Comparison of ENCODE assay signal across 1 cellular context in the genomic region with DNA sequence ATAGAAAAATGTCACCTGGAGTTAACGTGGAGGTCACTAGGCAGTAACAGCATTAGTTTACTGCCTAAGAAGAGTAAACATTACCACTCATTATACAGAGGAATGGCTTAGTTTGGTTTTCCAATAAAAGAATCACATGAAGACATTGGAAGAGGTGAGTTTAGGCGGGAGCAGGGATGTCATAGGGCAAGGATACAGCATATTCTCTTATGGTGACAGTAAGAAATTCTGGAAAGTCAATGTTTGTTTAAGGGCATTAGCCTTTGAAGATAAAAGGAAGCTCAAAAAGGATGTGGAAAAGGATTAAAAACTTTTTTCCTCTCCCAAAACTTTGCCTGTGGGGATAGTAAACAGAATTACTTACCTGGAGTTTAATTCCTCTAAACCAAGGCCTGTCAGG.
TF ChIP-seq lines count a peak whose summit lies in the region.

No MANE protein-coding gene starts in this region.

TF ChIP-seq in GM12878, 131 proteins besides CTCF, POLR2A, EP300 and RAD21:
- TF ChIP-seq, protein P1, sequence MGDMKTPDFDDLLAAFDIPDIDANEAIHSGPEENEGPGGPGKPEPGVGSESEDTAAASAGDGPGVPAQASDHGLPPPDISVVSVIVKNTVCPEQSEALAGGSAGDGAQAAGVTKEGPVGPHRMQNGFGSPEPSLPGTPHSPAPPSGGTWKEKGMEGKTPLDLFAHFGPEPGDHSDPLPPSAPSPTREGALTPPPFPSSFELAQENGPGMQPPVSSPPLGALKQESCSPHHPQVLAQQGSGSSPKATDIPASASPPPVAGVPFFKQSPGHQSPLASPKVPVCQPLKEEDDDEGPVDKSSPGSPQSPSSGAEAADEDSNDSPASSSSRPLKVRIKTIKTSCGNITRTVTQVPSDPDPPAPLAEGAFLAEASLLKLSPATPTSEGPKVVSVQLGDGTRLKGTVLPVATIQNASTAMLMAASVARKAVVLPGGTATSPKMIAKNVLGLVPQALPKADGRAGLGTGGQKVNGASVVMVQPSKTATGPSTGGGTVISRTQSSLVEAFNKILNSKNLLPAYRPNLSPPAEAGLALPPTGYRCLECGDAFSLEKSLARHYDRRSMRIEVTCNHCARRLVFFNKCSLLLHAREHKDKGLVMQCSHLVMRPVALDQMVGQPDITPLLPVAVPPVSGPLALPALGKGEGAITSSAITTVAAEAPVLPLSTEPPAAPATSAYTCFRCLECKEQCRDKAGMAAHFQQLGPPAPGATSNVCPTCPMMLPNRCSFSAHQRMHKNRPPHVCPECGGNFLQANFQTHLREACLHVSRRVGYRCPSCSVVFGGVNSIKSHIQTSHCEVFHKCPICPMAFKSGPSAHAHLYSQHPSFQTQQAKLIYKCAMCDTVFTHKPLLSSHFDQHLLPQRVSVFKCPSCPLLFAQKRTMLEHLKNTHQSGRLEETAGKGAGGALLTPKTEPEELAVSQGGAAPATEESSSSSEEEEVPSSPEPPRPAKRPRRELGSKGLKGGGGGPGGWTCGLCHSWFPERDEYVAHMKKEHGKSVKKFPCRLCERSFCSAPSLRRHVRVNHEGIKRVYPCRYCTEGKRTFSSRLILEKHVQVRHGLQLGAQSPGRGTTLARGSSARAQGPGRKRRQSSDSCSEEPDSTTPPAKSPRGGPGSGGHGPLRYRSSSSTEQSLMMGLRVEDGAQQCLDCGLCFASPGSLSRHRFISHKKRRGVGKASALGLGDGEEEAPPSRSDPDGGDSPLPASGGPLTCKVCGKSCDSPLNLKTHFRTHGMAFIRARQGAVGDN (IDR thresholded peaks at IDR 0.05), result no peak
- TF ChIP-seq, protein P2, sequence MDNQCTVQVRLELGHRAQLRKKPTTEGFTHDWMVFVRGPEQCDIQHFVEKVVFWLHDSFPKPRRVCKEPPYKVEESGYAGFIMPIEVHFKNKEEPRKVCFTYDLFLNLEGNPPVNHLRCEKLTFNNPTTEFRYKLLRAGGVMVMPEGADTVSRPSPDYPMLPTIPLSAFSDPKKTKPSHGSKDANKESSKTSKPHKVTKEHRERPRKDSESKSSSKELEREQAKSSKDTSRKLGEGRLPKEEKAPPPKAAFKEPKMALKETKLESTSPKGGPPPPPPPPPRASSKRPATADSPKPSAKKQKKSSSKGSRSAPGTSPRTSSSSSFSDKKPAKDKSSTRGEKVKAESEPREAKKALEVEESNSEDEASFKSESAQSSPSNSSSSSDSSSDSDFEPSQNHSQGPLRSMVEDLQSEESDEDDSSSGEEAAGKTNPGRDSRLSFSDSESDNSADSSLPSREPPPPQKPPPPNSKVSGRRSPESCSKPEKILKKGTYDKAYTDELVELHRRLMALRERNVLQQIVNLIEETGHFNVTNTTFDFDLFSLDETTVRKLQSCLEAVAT (IDR thresholded peaks at IDR 0.05), result no peak
- TF ChIP-seq MYC (IDR thresholded peaks at IDR 0.05; ENCODE audit: insufficient read depth, insufficient read length, insufficient replicate concordance, low read length, severe bottlenecking), result no peak
- TF ChIP-seq BACH1 (IDR thresholded peaks at IDR 0.05; ENCODE audit: borderline replicate concordance), result no peak
- no peak for TF ChIP-seq HDAC2 (IDR thresholded peaks at IDR 0.05)
- TF ChIP-seq CREB1 (IDR thresholded peaks at IDR 0.05; ENCODE audit: low read depth), result no peak
- TF ChIP-seq NFIC (IDR thresholded peaks at IDR 0.05; ENCODE audit: low read depth, low read length), result no peak
- TF ChIP-seq ZNF384 (IDR thresholded peaks at IDR 0.05; ENCODE audit: borderline replicate concordance, low read depth, low read length), result no peak
- no peak for TF ChIP-seq NFYA (IDR thresholded peaks at IDR 0.05; ENCODE audit: borderline replicate concordance, low read depth, low read length)
- TF ChIP-seq ZSCAN29 (IDR thresholded peaks at IDR 0.05), result no peak
- no peak for TF ChIP-seq FOXK2 (IDR thresholded peaks at IDR 0.05)
- no peak for TF ChIP-seq NR2C2 (IDR thresholded peaks at IDR 0.05; ENCODE audit: borderline replicate concordance, control insufficient read depth, insufficient read length, low read depth)
